ENCODE assay signal across 11 cellular contexts in genomic region chr9:137221477-137222111, GRCh38. TPM values are rescaled to one million over a fixed set of nuclear protein-coding genes. Genes with fewer than 3 reads are reported as not detected.
A peak's percentile ranks its signal among the peaks of the same experiment; 100 is the strongest.
DNase-seq lines count a peak whose midpoint lies in the region; ATAC-seq and TF ChIP-seq lines count a peak whose summit lies in the region.
"Had no signal": no experiment of that assay in that cellular context is flagged by ENCODE, and none has a peak within 500 bp of the region (broad histone marks: within the 10 kb centered on the region; RNA-seq: fewer than 3 reads in every experiment).

No MANE protein-coding gene starts in this region.

- H3K9ac ChIP-seq in iPS-18a (ENCODE audit: low read length), result no peak overlapping the region

- no peaks in the 10 kb centered on the region for H3K9me3 ChIP-seq in RWPE2 (ENCODE audit: severe bottlenecking)
- H3K9me3 ChIP-seq in iPS-18a (ENCODE audit: control insufficient read depth, low read depth, low read length), result no peaks in the 10 kb centered on the region
- no peaks in the 10 kb centered on the region for H3K9me3 ChIP-seq in thymus (ENCODE audit: control insufficient read depth)

- WGBS in thymus, result 14% methylated on average over 61 of the region's 61 CpGs

- H3K4me1 Mint-ChIP-seq in activated naive CD4-positive, alpha-beta T cell treated with anti-CD3 and anti-CD28 coated beads for 36 hours (ENCODE audit: low read depth), result peaks cover 4% of the 10 kb centered on the region

- DNase-seq in activated naive CD4-positive, alpha-beta T cell treated with anti-CD3 and anti-CD28 coated beads, Interleukin-2, amount 50 U/mL, for 16 hours, result peak; percentile 34
- no peak for DNase-seq in activated naive CD4-positive, alpha-beta T cell treated with anti-CD3 and anti-CD28 coated beads for 36 hours
- DNase-seq in RWPE2 (ENCODE audit: low spot score) (no peak), ureter (ENCODE audit: low spot score) (no peak)
- DNase-seq in activated CD4-positive, CD25-positive, alpha-beta regulatory T cell treated with anti-CD3 and anti-CD28 coated beads, Interleukin-2, amount 50 U/mL, for 72 hours, result no peak
- DNase-seq: T-helper 17 cell had no signal

- H3K27me3 ChIP-seq in RWPE2 (ENCODE audit: insufficient read depth, poor library complexity, severe bottlenecking) (no peaks in the 10 kb centered on the region), iPS-18a (ENCODE audit: control insufficient read depth, insufficient read depth, low read length) (peaks cover 8% of the 10 kb centered on the region), thymus (ENCODE audit: control insufficient read depth, insufficient read depth) (peaks cover 19% of the 10 kb centered on the region)

- H3K36me3 ChIP-seq in RWPE2 (ENCODE audit: low read depth), result no peaks in the 10 kb centered on the region
- H3K36me3 ChIP-seq in iPS-18a (ENCODE audit: control insufficient read depth, low read depth, low read length), result no peaks in the 10 kb centered on the region
- peaks cover 7% of the 10 kb centered on the region for H3K36me3 ChIP-seq in thymus (ENCODE audit: control insufficient read depth, insufficient read depth)

- no peak overlapping the region for H3K27ac Mint-ChIP-seq in activated naive CD4-positive, alpha-beta T cell treated with anti-CD3 and anti-CD28 coated beads for 36 hours
- H3K27ac Mint-ChIP-seq: activated naive CD8-positive, alpha-beta T cell; T-helper 17 cell had no signal

- peak overlapping the region; percentile 45 for H3K4me3 ChIP-seq in RWPE2 (ENCODE audit: severe bottlenecking)
- peak overlapping the region; percentile 42 for H3K4me3 ChIP-seq in iPS-18a (ENCODE audit: low read length)
- H3K4me3 ChIP-seq in thymus (ENCODE audit: low read length), result peak overlapping the region; percentile 68

- no peak for TF ChIP-seq CTCF in RWPE2 (IDR thresholded peaks at IDR 0.05; ENCODE audit: poor library complexity, severe bottlenecking)

- intact Hi-C loops in activated naive CD4-positive, alpha-beta T cell treated with anti-CD3 and anti-CD28 coated beads for 36 hours (cut with micrococcal nuclease), result loop anchor here (10.0 kb wide), 1 partner anchor 337 kb away; the partner anchor contains the start of gene TRAF2

- H3K36me3 Mint-ChIP-seq in activated naive CD4-positive, alpha-beta T cell treated with anti-CD3 and anti-CD28 coated beads for 36 hours (ENCODE audit: low read depth), result no peaks in the 10 kb centered on the region
- H3K36me3 Mint-ChIP-seq: activated naive CD8-positive, alpha-beta T cell had no signal

- H3K4me3 Mint-ChIP-seq in activated naive CD4-positive, alpha-beta T cell treated with anti-CD3 and anti-CD28 coated beads for 36 hours, result no peak overlapping the region

- CTCF ChIA-PET in activated naive CD4-positive, alpha-beta T cell treated with anti-CD3 and anti-CD28 coated beads for 36 hours (lab: Charles Lee), result interaction anchor here (1.3 kb wide), 1 partner anchor 101 kb away, joined by 3 read pairs; no protein-coding TSS in a partner anchor

- no peaks in the 10 kb centered on the region for H3K27me3 Mint-ChIP-seq in activated naive CD4-positive, alpha-beta T cell treated with anti-CD3 and anti-CD28 coated beads for 36 hours (ENCODE audit: low read depth)
- H3K27me3 Mint-ChIP-seq: activated naive CD8-positive, alpha-beta T cell; T-helper 17 cell had no signal

- H3K9me3 Mint-ChIP-seq in activated naive CD4-positive, alpha-beta T cell treated with anti-CD3 and anti-CD28 coated beads for 36 hours, result no peaks in the 10 kb centered on the region

- H3K27ac ChIP-seq in RWPE2 (ENCODE audit: poor library complexity, severe bottlenecking) (no peak overlapping the region), iPS-18a (ENCODE audit: low read length) (no peak overlapping the region), thymus (ENCODE audit: low read depth) (no peak overlapping the region)

- ATAC-seq in RWPE2 (ENCODE audit: low read depth) (no peak), HG02623 (IDR thresholded peaks at IDR 0.05; ENCODE audit: unreplicated experiment) (no peak)
- ATAC-seq: T-helper 17 cell had no signal

- H3K4me1 ChIP-seq in RWPE2 (ENCODE audit: insufficient read depth, poor library complexity, severe bottlenecking) (peaks cover 28% of the 10 kb centered on the region), iPS-18a (ENCODE audit: control insufficient read depth, low read depth, low read length) (no peaks in the 10 kb centered on the region), thymus (ENCODE audit: control insufficient read depth, insufficient read depth, low read length) (peaks cover 17% of the 10 kb centered on the region)

RNA-seq across cellular contexts. Expression of gene RNF208, which starts 0.4 kb away (rescaled TPM):
- total RNA-seq in activated naive CD4-positive, alpha-beta T cell treated with anti-CD3 and anti-CD28 coated beads for 36 hours, result 1 to 10 TPM; 4.9 to 5.0 TPM
- polyA plus RNA-seq in thymus, result 5.3 TPM
- 6.5 TPM for total RNA-seq in ureter
- total RNA-seq: Daoy had no signal

RNA-seq across cellular contexts. Expression of gene CYSRT1, which starts 3.4 kb away (rescaled TPM):
- under 1 TPM; 0.17 to 0.26 TPM for total RNA-seq in activated naive CD4-positive, alpha-beta T cell treated with anti-CD3 and anti-CD28 coated beads for 36 hours
- 2.8 TPM for polyA plus RNA-seq in thymus
- total RNA-seq in ureter, result 1.9 TPM

RNA-seq across cellular contexts. Expression of gene RNF224, which starts 5.7 kb away (rescaled TPM):
- total RNA-seq in activated naive CD4-positive, alpha-beta T cell treated with anti-CD3 and anti-CD28 coated beads for 36 hours, result not detected
- 0.16 TPM for polyA plus RNA-seq in thymus
- 0.34 TPM for total RNA-seq in ureter
- total RNA-seq: Daoy, T-helper 17 cell had no signal

RNA-seq across cellular contexts. Expression of gene SLC34A3, which starts 9.1 kb away (rescaled TPM):
- total RNA-seq in activated naive CD4-positive, alpha-beta T cell treated with anti-CD3 and anti-CD28 coated beads for 36 hours, result not detected
- 0.14 TPM for polyA plus RNA-seq in thymus
- not detected for total RNA-seq in ureter
- total RNA-seq: Daoy, T-helper 17 cell had no signal

RNA-seq across cellular contexts. Expression of gene NDOR1, which starts 16.1 kb away (rescaled TPM):
- 10 to 100 TPM; 25.3 to 26.1 TPM for total RNA-seq in activated naive CD4-positive, alpha-beta T cell treated with anti-CD3 and anti-CD28 coated beads for 36 hours
- 20.4 TPM for polyA plus RNA-seq in thymus
- 20.3 TPM for total RNA-seq in ureter
